In genomic region chr3:158492685-158493084, GRCh38 we compare ENCODE assay signal across 13 cellular contexts.
"Had no signal": no experiment of that assay in that cellular context is flagged by ENCODE, and none has a peak within 500 bp of the region (broad histone marks: within the 10 kb centered on the region; RNA-seq: fewer than 3 reads in every experiment).

No MANE protein-coding gene starts in this region.

- H3K36me3 Mint-ChIP-seq: natural killer cell had no signal

- H3K27me3 Mint-ChIP-seq: activated CD4-positive, alpha-beta T cell treated with anti-CD3 and anti-CD28 coated beads, Interleukin-2, amount 10 ng/mL, durations not matched to agents 24 days and 14 days; central memory CD8-positive, alpha-beta T cell had no signal

- H3K9me3 ChIP-seq: stomach, thoracic aorta had no signal

- H3K27ac Mint-ChIP-seq: activated CD4-positive, alpha-beta T cell treated with anti-CD3 and anti-CD28 coated beads, Interleukin-2, amount 10 ng/mL, durations not matched to agents 24 days and 14 days; activated naive CD4-positive, alpha-beta T cell treated with anti-CD3 and anti-CD28 coated beads for 36 hours; natural killer cell; T-helper 2 cell treated with Interferon-gamma antibody and Interleukin-4, amounts not matched to agents 5 μg/mL and 100 μg/mL, for 36 hours had no signal

- H3K4me1 ChIP-seq: parathyroid adenoma, stomach had no signal

- ATAC-seq: natural killer cell had no signal

- H3K4me3 ChIP-seq: lung, skin epidermis, stomach, thoracic aorta had no signal

- H3K4me1 Mint-ChIP-seq: activated CD4-positive, alpha-beta T cell treated with anti-CD3 and anti-CD28 coated beads, Interleukin-2, amount 10 ng/mL, durations not matched to agents 24 days and 14 days; central memory CD8-positive, alpha-beta T cell; natural killer cell had no signal

- DNase-seq: activated CD4-positive, alpha-beta T cell treated with anti-CD3 and anti-CD28 coated beads, Interleukin-2, amount 10 ng/mL, durations not matched to agents 24 days and 14 days; activated naive CD4-positive, alpha-beta T cell treated with anti-CD3 and anti-CD28 coated beads for 36 hours; effector memory CD4-positive, alpha-beta T cell; natural killer cell; stomach had no signal

- H3K9me3 Mint-ChIP-seq: activated CD4-positive, alpha-beta T cell treated with anti-CD3 and anti-CD28 coated beads, Interleukin-2, amount 10 ng/mL, durations not matched to agents 24 days and 14 days; central memory CD8-positive, alpha-beta T cell; natural killer cell had no signal

- H2AFZ ChIP-seq: parathyroid adenoma had no signal

- H3K36me3 ChIP-seq: stomach, thoracic aorta had no signal

- H3K4me3 Mint-ChIP-seq: activated CD4-positive, alpha-beta T cell treated with anti-CD3 and anti-CD28 coated beads, Interleukin-2, amount 10 ng/mL, durations not matched to agents 24 days and 14 days; activated naive CD4-positive, alpha-beta T cell treated with anti-CD3 and anti-CD28 coated beads for 36 hours; central memory CD8-positive, alpha-beta T cell; natural killer cell; T-helper 2 cell treated with Interferon-gamma antibody and Interleukin-4, amounts not matched to agents 5 μg/mL and 100 μg/mL, for 36 hours had no signal

- H3K9ac ChIP-seq: parathyroid adenoma had no signal

- H3K27ac ChIP-seq: epithelial cell of prostate, parathyroid adenoma, skin epidermis, stomach, thoracic aorta, VCaP had no signal

- H3K27me3 ChIP-seq: stomach had no signal
